Comparison of ENCODE assay signal across 8 cellular contexts in the genomic region with DNA sequence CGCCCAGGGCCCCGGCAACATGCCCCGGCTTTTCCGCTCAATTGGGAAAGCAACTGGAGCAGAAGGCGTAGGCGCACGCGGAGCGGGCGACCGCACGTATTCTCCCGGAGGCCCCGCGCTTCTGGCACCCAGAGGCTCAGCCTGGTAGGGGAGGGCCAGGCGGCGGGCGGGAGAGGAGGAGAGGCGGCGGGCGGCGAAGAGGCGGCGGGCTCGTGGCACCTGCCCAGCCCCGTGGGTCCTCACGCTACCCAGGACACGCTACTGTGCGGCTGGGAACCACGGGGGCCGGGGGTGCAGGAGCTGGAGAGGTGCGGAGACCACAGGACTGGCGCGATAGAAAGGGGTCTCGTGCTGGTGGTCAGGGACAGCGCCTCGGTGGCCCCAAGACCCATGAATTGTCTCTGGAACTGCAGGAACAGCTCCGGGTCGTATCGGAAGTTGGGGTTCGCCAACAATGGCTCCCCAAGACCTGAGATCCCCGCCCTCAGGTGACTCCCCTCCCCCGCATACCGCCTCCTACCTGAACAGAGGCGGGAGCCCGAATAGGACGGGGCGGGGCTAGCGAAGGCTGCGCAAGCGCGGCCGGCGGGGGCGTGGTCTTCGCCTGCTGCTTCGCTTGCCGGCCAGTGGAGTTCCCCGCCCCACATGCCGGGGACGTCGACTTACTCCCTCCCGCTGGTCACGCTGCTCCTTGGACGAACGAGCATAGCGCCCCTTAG. TPM values are rescaled to one million over a fixed set of nuclear protein-coding genes. Genes with fewer than 3 reads are reported as not detected.
DNase-seq lines count a peak whose midpoint lies in the region; ATAC-seq and TF ChIP-seq lines count a peak whose summit lies in the region.

TSS of gene SLC37A4 (minus strand) at position 549 of the 719 bp plus-strand sequence.

- no peaks in the 10 kb centered on the region; the same call in 1 of the 2 replicates for H3F3A ChIP-seq in DOHH2 (ENCODE audit: control insufficient read depth, insufficient read depth)
- peaks cover 18% of the 10 kb centered on the region for H3F3A ChIP-seq in GM23338 (replicated peaks; ENCODE audit: low read depth)

- DNase-seq in GM23338 (ENCODE audit: low spot score): peak; percentile 99
- peak; percentile 95 for DNase-seq in LHCN-M2 (ENCODE audit: low read depth)
- peak; percentile 100 for DNase-seq in RPMI8226
- peak; percentile 98 to 99 for DNase-seq in activated T-helper 1 cell treated with anti-CD3 and anti-CD28 coated beads, Interleukin-2, amount 50 U/mL, for 16 hours (ENCODE audit: low read depth in 1 of 2, low spot score in 1 of 2)
- peak; percentile 97 for DNase-seq in fibroblast of gingiva (ENCODE audit: low read depth)
- peak; percentile 99 for DNase-seq in naive B cell

- H3K36me3 ChIP-seq in DOHH2 (ENCODE audit: control insufficient read depth, low read length) (peaks cover 43% of the 10 kb centered on the region), GM23338 (ENCODE audit: insufficient read depth) (no peaks in the 10 kb centered on the region; the same call in 1 of the 2 replicates)

- peaks cover 18% of the 10 kb centered on the region for H3K4me1 ChIP-seq in DOHH2 (ENCODE audit: control insufficient read depth, low read length)
- peaks cover 14% of the 10 kb centered on the region for H3K4me1 ChIP-seq in GM23338 (ENCODE audit: insufficient read depth)

- peaks cover 24% of the 10 kb centered on the region for H3K79me2 ChIP-seq in DOHH2 (ENCODE audit: control insufficient read depth, low read length)
- H3K79me2 ChIP-seq in GM23338 (replicated peaks; ENCODE audit: insufficient read depth): peaks cover 8% of the 10 kb centered on the region

- peaks cover 25% of the 10 kb centered on the region for H3K27me3 Mint-ChIP-seq in GM23338 (ENCODE audit: insufficient read depth, low read depth, poor library complexity)
- no peaks in the 10 kb centered on the region for H3K27me3 Mint-ChIP-seq in naive B cell
- H3K27me3 Mint-ChIP-seq in stimulated activated memory B cell treated with anti-CD40 and anti-IgM and Interleukin-4, amounts not matched to agents 10 μg/mL and 1 μg/mL and 100 μg/mL, for 72 hours: no peaks in the 10 kb centered on the region

- H3K27ac ChIP-seq in DOHH2 (ENCODE audit: low read depth, low read length): peak within 1 kb of the TSS; percentile 48
- H3K27ac ChIP-seq in GM23338 (ENCODE audit: low read depth): peak within 1 kb of the TSS; percentile 92

- TF ChIP-seq CTCF in DOHH2 (IDR thresholded peaks at IDR 0.05; ENCODE audit: low read depth, low read length, poor library complexity, severe bottlenecking): no peak
- TF ChIP-seq CTCF in GM23338 (conservative IDR thresholded peaks at IDR 0.05; ENCODE audit: low read depth in 2 of 2): peak in 1 of 2 experiments; percentile 92; a peak in 3 of 4 replicates

- H4K20me1 ChIP-seq in DOHH2 (ENCODE audit: control insufficient read depth, insufficient read depth, low read depth, low read length) (no peaks in the 10 kb centered on the region), GM23338 (replicated peaks; ENCODE audit: insufficient read depth) (no peaks in the 10 kb centered on the region)

- peaks cover 27% of the 10 kb centered on the region for H3K4me1 Mint-ChIP-seq in GM23338
- H3K4me1 Mint-ChIP-seq in naive B cell: peaks cover 10 to 21% (median 18%) of the 10 kb centered on the region in 3 donors
- H3K4me1 Mint-ChIP-seq in stimulated activated memory B cell treated with anti-CD40 and anti-IgM and Interleukin-4, amounts not matched to agents 10 μg/mL and 1 μg/mL and 100 μg/mL, for 72 hours: peaks cover 23% of the 10 kb centered on the region

- peak within 1 kb of the TSS; percentile 76 for H3K4me3 Mint-ChIP-seq in GM23338
- peak within 1 kb of the TSS; percentile 84 to 98 (median 90) for H3K4me3 Mint-ChIP-seq in naive B cell
- H3K4me3 Mint-ChIP-seq in stimulated activated memory B cell treated with anti-CD40 and anti-IgM and Interleukin-4, amounts not matched to agents 10 μg/mL and 1 μg/mL and 100 μg/mL, for 72 hours: peak within 1 kb of the TSS; percentile 88

- no peaks in the 10 kb centered on the region; the same call in 2 of the 3 replicates for H3K9me3 Mint-ChIP-seq in GM23338
- no peaks in the 10 kb centered on the region for H3K9me3 Mint-ChIP-seq in naive B cell
- H3K9me3 Mint-ChIP-seq in stimulated activated memory B cell treated with anti-CD40 and anti-IgM and Interleukin-4, amounts not matched to agents 10 μg/mL and 1 μg/mL and 100 μg/mL, for 72 hours: no peaks in the 10 kb centered on the region

- no peaks in the 10 kb centered on the region for H3K9me3 ChIP-seq in DOHH2 (ENCODE audit: control insufficient read depth, insufficient read depth, low read length)

- peak within 1 kb of the TSS; percentile 97 for H3K4me3 ChIP-seq in DOHH2 (ENCODE audit: low read length)
- H3K4me3 ChIP-seq in GM23338: peak within 1 kb of the TSS; percentile 91

- ATAC-seq in GM23338 (peak; percentile 83), naive B cell (ENCODE audit: low read depth in 2 of 2) (peak; percentile 90)
- ATAC-seq in stimulated activated memory B cell treated with anti-CD40 and anti-IgM and Interleukin-4, amounts not matched to agents 10 μg/mL and 1 μg/mL and 100 μg/mL, for 72 hours: peak; percentile 94

- H3K27ac Mint-ChIP-seq in GM23338: peak within 1 kb of the TSS; percentile 94
- H3K27ac Mint-ChIP-seq in naive B cell: peak within 1 kb of the TSS; percentile 38 to 93 (median 66)
- peak within 1 kb of the TSS; percentile 85 for H3K27ac Mint-ChIP-seq in stimulated activated memory B cell treated with anti-CD40 and anti-IgM and Interleukin-4, amounts not matched to agents 10 μg/mL and 1 μg/mL and 100 μg/mL, for 72 hours

- H3K27me3 ChIP-seq in DOHH2 (ENCODE audit: control insufficient read depth, low read length): no peaks in the 10 kb centered on the region
- no peaks in the 10 kb centered on the region for H3K27me3 ChIP-seq in GM23338 (ENCODE audit: insufficient read depth)

- H3K36me3 Mint-ChIP-seq in GM23338 (ENCODE audit: low read depth): peaks cover 31% of the 10 kb centered on the region
- H3K36me3 Mint-ChIP-seq in naive B cell: no peaks in the 10 kb centered on the region
- H3K36me3 Mint-ChIP-seq in stimulated activated memory B cell treated with anti-CD40 and anti-IgM and Interleukin-4, amounts not matched to agents 10 μg/mL and 1 μg/mL and 100 μg/mL, for 72 hours: peaks cover 2% of the 10 kb centered on the region

- peak within 1 kb of the TSS; percentile 91; the same call in 1 of the 2 replicates for H2AFZ ChIP-seq in GM23338

- H3K4me2 ChIP-seq in DOHH2 (ENCODE audit: low read length) (peak within 1 kb of the TSS; percentile 64), GM23338 (peak within 1 kb of the TSS; percentile 98)

- H3K9me2 ChIP-seq in DOHH2 (replicated peaks; ENCODE audit: control insufficient read depth, low read length): no peaks in the 10 kb centered on the region
- H3K9me2 ChIP-seq in GM23338 (ENCODE audit: insufficient read depth): no peaks in the 10 kb centered on the region

TF ChIP-seq in GM23338, 12 proteins besides CTCF, POLR2A, EP300 and RAD21:
- TF ChIP-seq POLR2AphosphoS5 (IDR thresholded peaks at IDR 0.05; ENCODE audit: low read depth): peak; percentile 92
- peak; percentile 79 for TF ChIP-seq CREB1 (CRISPR knock-in tag; IDR thresholded peaks at IDR 0.05; ENCODE audit: low read depth)
- TF ChIP-seq NANOG (IDR thresholded peaks at IDR 0.05; ENCODE audit: borderline replicate concordance): no peak

RNA-seq across cellular contexts. Expression of gene SLC37A4, which starts in this region (rescaled TPM):
- total RNA-seq in GM23338 (2014; rRNA removed; shearing (Covaris generic)): 50.2 and 56.4 TPM in 2 replicates
- 20.0 and 23.4 TPM in 2 replicates for polyA plus RNA-seq in GM23338 (2016; fragmentation: Nextera tagmentation; extraction: Ambion mirVana)
- total RNA-seq in LHCN-M2 (2014; rRNA removed): 16.4 and 21.5 TPM in 2 replicates
- polyA plus RNA-seq in LHCN-M2 (2012): 8.2 TPM
- polyA plus RNA-seq in naive B cell (ENCODE audit: low read depth in 6 of 6): 10 to 100 TPM in 4 of 6 donors, 1 to 10 TPM in 2; 8.1 to 12.8 (median 11.1) TPM

Comparison
In these comparisons a context has a peak if more than half of its experiments do, and no peak if none do; other contexts are left out.
1. Peak in every context shown above with its lines: DNase-seq, ATAC-seq, H3K4me3 ChIP-seq and H3K27ac ChIP-seq.